ENCODE assay signal across 8 cellular contexts in genomic region chr6:137823826-137824501, GRCh38. TPM values are rescaled to one million over a fixed set of nuclear protein-coding genes. Genes with fewer than 3 reads are reported as not detected.
DNase-seq lines count a peak whose midpoint lies in the region; TF ChIP-seq lines count a peak whose summit lies in the region.

No MANE protein-coding gene starts in this region.

- H3K4me1 Mint-ChIP-seq in MCF 10A (ENCODE audit: insufficient read depth, unreplicated experiment) (peaks cover 33% of the 10 kb centered on the region), mesothelial cell of epicardium (peaks cover 28% of the 10 kb centered on the region)

- peaks cover 9% of the 10 kb centered on the region for H3K36me3 Mint-ChIP-seq in MCF 10A (ENCODE audit: insufficient read depth, unreplicated experiment)
- H3K36me3 Mint-ChIP-seq in mesothelial cell of epicardium: no peaks in the 10 kb centered on the region

- H3K27ac ChIP-seq in VCaP: peak overlapping the region; percentile 32

- H3K27me3 Mint-ChIP-seq in MCF 10A (ENCODE audit: insufficient read depth, unreplicated experiment) (no peaks in the 10 kb centered on the region), mesothelial cell of epicardium (ENCODE audit: low read depth) (peaks cover 12% of the 10 kb centered on the region)

- no peak overlapping the region for H3K4me3 Mint-ChIP-seq in MCF 10A (ENCODE audit: unreplicated experiment)
- no peak overlapping the region for H3K4me3 Mint-ChIP-seq in mesothelial cell of epicardium

- intact Hi-C loops in MCF 10A (cut with micrococcal nuclease): no loop called here

- DNase-seq in NCI-H1417 (lab: John Stamatoyannopoulos, UW): peak in 2 of 3 experiments; percentile 68 to 81
- no peak for DNase-seq in NCI-H1417 treated with DMSO at 0.1 percent for 48 hours (lab: John Stamatoyannopoulos, UW)
- DNase-seq in MCF 10A (ENCODE audit: unreplicated experiment): no peak
- DNase-seq in mesothelial cell of epicardium (ENCODE audit: low spot score in 2 of 2, unreplicated experiment in 2 of 2): no peak
- DNase-seq in stimulated activated CD8-positive, alpha-beta memory T cell treated with anti-CD3 and anti-CD28 coated beads, Interleukin-7, amount 100 ng/mL, for 1 hour (ENCODE audit: low read depth in 2 of 2): peak; percentile 36 to 55
- no peak for DNase-seq in cerebellar nuclear complex (lab: John Stamatoyannopoulos, UW)
- DNase-seq in NCI-H2029 treated with DMSO at 0.1 percent for 48 hours (lab: John Stamatoyannopoulos, UW): no peak

- H3K27ac Mint-ChIP-seq in MCF 10A (ENCODE audit: low read depth, unreplicated experiment) (peak overlapping the region; percentile 92), mesothelial cell of epicardium (peak overlapping the region; percentile 70)

- H3K9me3 Mint-ChIP-seq in MCF 10A (ENCODE audit: unreplicated experiment): no peaks in the 10 kb centered on the region
- no peaks in the 10 kb centered on the region for H3K9me3 Mint-ChIP-seq in mesothelial cell of epicardium

- CTCF ChIA-PET in MCF 10A (lab: Yijun Ruan, JAX): interaction anchor here (0.6 kb wide), 1 partner anchor 283 kb away, joined by 4 read pairs; no protein-coding TSS in a partner anchor

- no peak for TF ChIP-seq CTCF in VCaP (conservative IDR thresholded peaks at IDR 0.05)
- no peak for TF ChIP-seq CTCF in MCF 10A (IDR thresholded peaks at IDR 0.05; ENCODE audit: unreplicated experiment)
- no peak for TF ChIP-seq CTCF in mesothelial cell of epicardium (IDR thresholded peaks at IDR 0.05; ENCODE audit: unreplicated experiment)

- TSS peak; percentile 31 for BruUV-seq in MCF 10A (replicated peaks; lab: Mats Ljungman, UMichigan)

- POLR2A ChIA-PET in MCF 10A (lab: Yijun Ruan, JAX): interaction anchor here (0.6 to 3.6 kb wide), 5 partner anchors 11 to 603 kb away, joined by 3 to 25 read pairs (median 4); no protein-coding TSS in a partner anchor

RNA-seq across cellular contexts. Expression of gene TNFAIP3, which starts 43.1 kb away (rescaled TPM):
- 38.2 and 52.8 TPM in 2 replicates for total RNA-seq in MCF 10A (2022)
- 64.0 to 76.2 TPM (median 68.9 TPM) in 3 replicates for total RNA-seq in mesothelial cell of epicardium

Comparison
In these comparisons a context has a peak if more than half of its experiments do, and no peak if none do; other contexts are left out.
1. DNase-seq: peak in NCI-H1417 (2 of 3) and stimulated activated CD8-positive, alpha-beta memory T cell treated with anti-CD3 and anti-CD28 coated beads, Interleukin-7, amount 100 ng/mL, for 1 hour (2 of 2); none in NCI-H1417 treated with DMSO at 0.1 percent for 48 hours (single experiment), MCF 10A (single experiment), mesothelial cell of epicardium (0 of 2), cerebellar nuclear complex (0 of 2) and NCI-H2029 treated with DMSO at 0.1 percent for 48 hours (single experiment).